Comparison of ENCODE assay signal across 8 cellular contexts in the genomic region with DNA sequence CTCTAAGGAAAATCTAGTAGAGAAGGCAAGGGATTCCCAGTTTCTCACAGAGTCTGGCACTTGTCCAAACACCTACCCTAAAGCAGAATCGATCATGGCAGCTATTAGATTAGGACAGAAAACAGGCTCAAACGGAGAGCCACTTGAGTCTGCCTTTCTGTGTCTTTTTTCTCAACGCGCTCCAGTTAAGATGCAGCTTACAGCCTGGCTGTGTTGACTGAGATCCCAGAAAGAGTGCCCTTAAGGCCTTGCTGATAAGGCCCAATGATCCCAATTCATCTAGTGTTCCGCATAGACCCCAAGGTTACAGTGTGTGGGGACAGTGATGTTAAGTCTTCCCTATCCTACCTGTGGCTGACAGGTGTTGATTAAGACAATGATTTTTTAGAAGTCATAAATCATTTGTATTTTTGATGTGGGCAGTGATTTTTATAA. TPM values are rescaled to one million over a fixed set of nuclear protein-coding genes. Genes with fewer than 3 reads are reported as not detected.
DNase-seq lines count a peak whose midpoint lies in the region; ATAC-seq, FAIRE-seq and TF ChIP-seq lines count a peak whose summit lies in the region.

No MANE protein-coding gene starts in this region.

- WGBS in HepG2 (ENCODE audit: low lambda C conversion rate) = 12% methylated on average over 5 of the region's 5 CpGs

- no peak for DNase-seq in GM06990 (ENCODE audit: extremely low read depth, insufficient read length)
- DNase-seq in NCI-H1694 (lab: John Stamatoyannopoulos, UW) = peak; percentile 4
- DNase-seq in HepG2 (ENCODE audit: low spot score) = peak; percentile 15
- no peak for DNase-seq in thoracic aorta (ENCODE audit: low spot score)
- no peak for DNase-seq in stimulated activated CD4-positive, alpha-beta T cell treated with anti-CD3 and anti-CD28 coated beads, Interleukin-2, amount 100 ng/mL, for 24 hours
- no peak for DNase-seq in AML-193 (lab: John Stamatoyannopoulos, UW)

- ATAC-seq in HepG2 (no peak), thoracic aorta (ENCODE audit: insufficient number of reproducible peaks, low FRiP score, low read depth) (no peak), GM18511 (IDR thresholded peaks at IDR 0.05; ENCODE audit: unreplicated experiment) (no peak)

- in situ Hi-C loops in HepG2 (cut with HindIII; ENCODE audit: extremely low pct_ligation_motif_present, low pct_unique_long_range_greater_than_20kb) = no loop called here

- H3K4me2 ChIP-seq in HepG2 (ENCODE audit: low read depth, low read length) = peak overlapping the region; percentile 94

- BruUV-seq in HepG2 (replicated peaks; lab: Mats Ljungman, UMichigan) = TSS peak; percentile 68

- H3K4me1 ChIP-seq in HepG2 (ENCODE audit: insufficient read depth, low read length) (peaks cover 24% of the 10 kb centered on the region), thoracic aorta (ENCODE audit: control insufficient read depth in 1 of 2, low read depth in 2 of 2) (peaks cover 11 to 12% of the 10 kb centered on the region in 2 donors)

- POLR2A ChIA-PET in HepG2 (lab: Yijun Ruan, JAX) = interaction anchor here (1.5 to 2.5 kb wide), 2 partner anchors 13 to 475 kb away, joined by 3 to 29 read pairs; a partner anchor contains a TSS

- CTCF ChIA-PET in HepG2 (lab: Yijun Ruan, JAX; ENCODE audit: low intra/inter-chr PET ratio, low total read pairs) = interaction anchor here (1.3 kb wide), 1 partner anchor 32 kb away, joined by 5 read pairs; no protein-coding TSS in a partner anchor

- no peaks in the 10 kb centered on the region for H3K36me3 ChIP-seq in GM06990 (ENCODE audit: control insufficient read depth, insufficient read depth, low read length)
- H3K36me3 ChIP-seq in HepG2 (replicated peaks in 1 of 2; ENCODE audit: control insufficient read depth in 1 of 2, insufficient read depth in 2 of 2, low read length in 2 of 2) = no peaks in the 10 kb centered on the region; a peak in 2 of 5 replicates
- H3K36me3 ChIP-seq in thoracic aorta = no peaks in the 10 kb centered on the region

- peak overlapping the region; percentile 94 for H3K9ac ChIP-seq in HepG2 (ENCODE audit: insufficient read depth, low read depth, low read length)

- H4K20me1 ChIP-seq in HepG2 (ENCODE audit: insufficient read depth, low read length) = no peaks in the 10 kb centered on the region

- no peak overlapping the region for H2AFZ ChIP-seq in HepG2 (ENCODE audit: low read length)

- H3K9me3 ChIP-seq in HepG2 (ENCODE audit: low read length) (no peaks in the 10 kb centered on the region), thoracic aorta (no peaks in the 10 kb centered on the region)

- H3K27me3 ChIP-seq in GM06990 (replicated peaks; ENCODE audit: control insufficient read depth, insufficient read depth, low read length) (no peaks in the 10 kb centered on the region), HepG2 (ENCODE audit: control insufficient read depth in 1 of 2, insufficient read depth in 2 of 2, low read length in 2 of 2) (no peaks in the 10 kb centered on the region; a peak in 1 of 5 replicates), thoracic aorta (replicated peaks; ENCODE audit: insufficient read depth) (no peaks in the 10 kb centered on the region)

- TF ChIP-seq CTCF in GM06990 (IDR thresholded peaks at IDR 0.05; ENCODE audit: insufficient read depth, low read length, poor library complexity, severe bottlenecking) (no peak), HepG2 (CRISPR knock-in tag; IDR thresholded peaks at IDR 0.05) (no peak), thoracic aorta (IDR thresholded peaks at IDR 0.05) (no peak)

- TF ChIP-seq RAD21 in HepG2 (CRISPR knock-in tag; IDR thresholded peaks at IDR 0.05) = no peak

- no peak for FAIRE-seq in HepG2 (lab: Jason Lieb, UNC)

- peak overlapping the region; percentile 32 for H3K27ac ChIP-seq in angular gyrus (ENCODE audit: low read depth, low read length)
- H3K27ac ChIP-seq in HepG2 (ENCODE audit: extremely low read length, insufficient read depth, low read length) = peak overlapping the region; percentile 97
- H3K27ac ChIP-seq in thoracic aorta = peak overlapping the region; percentile 91 to 93

- no peak for TF ChIP-seq POLR2A in HepG2 (IDR thresholded peaks at IDR 0.05; ENCODE audit: insufficient read depth in 1 of 2, low read depth in 2 of 2, low read length in 2 of 2)

- TF ChIP-seq EP300 in HepG2 (IDR thresholded peaks at IDR 0.05; ENCODE audit: low read depth in 2 of 2, low read length in 2 of 2) (no peak), HepG2 (CRISPR knock-in tag; IDR thresholded peaks at IDR 0.05; ENCODE audit: borderline replicate concordance) (no peak)

- intact Hi-C loops in HepG2 (cut with micrococcal nuclease; ENCODE audit: unreplicated experiment) = loop anchor here (5.0 kb wide), 2 partner anchors 55 kb away; no protein-coding TSS in a partner anchor

- H3K79me2 ChIP-seq in HepG2 (ENCODE audit: insufficient read depth, low read length) = no peaks in the 10 kb centered on the region

- H3K4me3 ChIP-seq in GM06990 (replicated peaks; ENCODE audit: low read depth, low read length) (peak overlapping the region; percentile 81), HepG2 (replicated peaks in 1 of 3; ENCODE audit: insufficient read depth in 1 of 3, low read depth in 2 of 3, low read length in 3 of 3) (peak overlapping the region; percentile 61 to 77 (median 68)), thoracic aorta (peak overlapping the region; percentile 91)

TF ChIP-seq in HepG2, 621 proteins besides CTCF, POLR2A, EP300 and RAD21 (continues in another document):
- TF ChIP-seq SNAPC2 (CRISPR knock-in tag; IDR thresholded peaks at IDR 0.05) (no peak), SMARCC2 (IDR thresholded peaks at IDR 0.05) (no peak), NFIB (CRISPR knock-in tag; IDR thresholded peaks at IDR 0.05; ENCODE audit: borderline replicate concordance) (no peak), CREB1 (IDR thresholded peaks at IDR 0.05) (no peak), CREB1 (CRISPR knock-in tag; IDR thresholded peaks at IDR 0.05) (0 out of 2 replicates have a peak, but pooled peaks have one; percentile 29), ELF3 (CRISPR knock-in tag; IDR thresholded peaks at IDR 0.05) (no peak), ZKSCAN5 (CRISPR knock-in tag; IDR thresholded peaks at IDR 0.05) (no peak)
- TF ChIP-seq, protein P1, sequence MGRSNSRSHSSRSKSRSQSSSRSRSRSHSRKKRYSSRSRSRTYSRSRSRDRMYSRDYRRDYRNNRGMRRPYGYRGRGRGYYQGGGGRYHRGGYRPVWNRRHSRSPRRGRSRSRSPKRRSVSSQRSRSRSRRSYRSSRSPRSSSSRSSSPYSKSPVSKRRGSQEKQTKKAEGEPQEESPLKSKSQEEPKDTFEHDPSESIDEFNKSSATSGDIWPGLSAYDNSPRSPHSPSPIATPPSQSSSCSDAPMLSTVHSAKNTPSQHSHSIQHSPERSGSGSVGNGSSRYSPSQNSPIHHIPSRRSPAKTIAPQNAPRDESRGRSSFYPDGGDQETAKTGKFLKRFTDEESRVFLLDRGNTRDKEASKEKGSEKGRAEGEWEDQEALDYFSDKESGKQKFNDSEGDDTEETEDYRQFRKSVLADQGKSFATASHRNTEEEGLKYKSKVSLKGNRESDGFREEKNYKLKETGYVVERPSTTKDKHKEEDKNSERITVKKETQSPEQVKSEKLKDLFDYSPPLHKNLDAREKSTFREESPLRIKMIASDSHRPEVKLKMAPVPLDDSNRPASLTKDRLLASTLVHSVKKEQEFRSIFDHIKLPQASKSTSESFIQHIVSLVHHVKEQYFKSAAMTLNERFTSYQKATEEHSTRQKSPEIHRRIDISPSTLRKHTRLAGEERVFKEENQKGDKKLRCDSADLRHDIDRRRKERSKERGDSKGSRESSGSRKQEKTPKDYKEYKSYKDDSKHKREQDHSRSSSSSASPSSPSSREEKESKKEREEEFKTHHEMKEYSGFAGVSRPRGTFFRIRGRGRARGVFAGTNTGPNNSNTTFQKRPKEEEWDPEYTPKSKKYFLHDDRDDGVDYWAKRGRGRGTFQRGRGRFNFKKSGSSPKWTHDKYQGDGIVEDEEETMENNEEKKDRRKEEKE (IDR thresholded peaks at IDR 0.05) = no peak
- TF ChIP-seq, protein P2, sequence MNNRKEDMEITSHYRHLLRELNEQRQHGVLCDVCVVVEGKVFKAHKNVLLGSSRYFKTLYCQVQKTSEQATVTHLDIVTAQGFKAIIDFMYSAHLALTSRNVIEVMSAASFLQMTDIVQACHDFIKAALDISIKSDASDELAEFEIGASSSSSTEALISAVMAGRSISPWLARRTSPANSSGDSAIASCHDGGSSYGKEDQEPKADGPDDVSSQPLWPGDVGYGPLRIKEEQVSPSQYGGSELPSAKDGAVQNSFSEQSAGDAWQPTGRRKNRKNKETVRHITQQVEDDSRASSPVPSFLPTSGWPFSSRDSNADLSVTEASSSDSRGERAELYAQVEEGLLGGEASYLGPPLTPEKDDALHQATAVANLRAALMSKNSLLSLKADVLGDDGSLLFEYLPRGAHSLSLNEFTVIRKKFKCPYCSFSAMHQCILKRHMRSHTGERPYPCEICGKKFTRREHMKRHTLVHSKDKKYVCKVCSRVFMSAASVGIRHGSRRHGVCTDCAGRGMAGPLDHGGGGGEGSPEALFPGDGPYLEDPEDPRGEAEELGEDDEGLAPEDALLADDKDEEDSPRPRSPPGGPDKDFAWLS (CRISPR knock-in tag; IDR thresholded peaks at IDR 0.05; ENCODE audit: borderline replicate concordance) = no peak

RNA-seq across cellular contexts. Expression of a gene that starts 1.0 kb away (rescaled TPM):
- 23.4 and 25.1 TPM in 2 replicates for total RNA-seq in HepG2 (2016; rRNA removed; fragmentation: Illumina TruSeq; extraction: Trizol)
- total RNA-seq in HepG2 (2016; cell fraction: cytosol; rRNA removed; fragmentation: Illumina TruSeq; extraction: Trizol; ENCODE audit: low read depth) = 3.8 and 6.2 TPM in 2 replicates
- 18.5 and 22.2 TPM in 2 replicates for total RNA-seq in HepG2 (2016; cell fraction: insoluble cytoplasmic fraction; rRNA removed; fragmentation: Illumina TruSeq; extraction: Trizol)
- 11.9 and 12.5 TPM in 2 replicates for total RNA-seq in HepG2 (2016; cell fraction: membrane; rRNA removed; fragmentation: Illumina TruSeq; extraction: Trizol)
- total RNA-seq in HepG2 (2016; cell fraction: nucleus; rRNA removed; fragmentation: Illumina TruSeq; extraction: Trizol) = 29.5 and 37.2 TPM in 2 replicates
- 16.8 and 17.7 TPM in 2 replicates for polyA plus RNA-seq in HepG2 (2011; rRNA removed)
- polyA plus RNA-seq in HepG2 (2011; cell fraction: cytosol; rRNA removed) = 8.2 and 15.0 TPM in 2 replicates
- 3.3 and 6.7 TPM in 2 replicates for polyA plus RNA-seq in HepG2 (2011; cell fraction: nucleus; rRNA removed)
- polyA plus RNA-seq in HepG2 (2012) = 22.8 and 23.5 TPM in 2 replicates
- polyA plus RNA-seq in HepG2 (2016; cell fraction: cytosol; fragmentation: Illumina TruSeq; extraction: Trizol; ENCODE audit: low read depth) = 2.4 and 3.9 TPM in 2 replicates
- 14.7 and 17.8 TPM in 2 replicates for polyA plus RNA-seq in HepG2 (2016; cell fraction: insoluble cytoplasmic fraction; fragmentation: Illumina TruSeq; extraction: Trizol; ENCODE audit: low read depth)
- polyA plus RNA-seq in HepG2 (2016; cell fraction: membrane; fragmentation: Illumina TruSeq; extraction: Trizol; ENCODE audit: low read depth) = 4.8 and 5.6 TPM in 2 replicates
- 24.5 and 24.8 TPM in 2 replicates for polyA plus RNA-seq in HepG2 (2016; cell fraction: nucleus; fragmentation: Illumina TruSeq; extraction: Trizol; ENCODE audit: insufficient read depth, low read depth)
- polyA minus RNA-seq in HepG2 (2011; rRNA and poly(A)+ RNA removed; ENCODE audit: low replicate concordance) = 6.9 and 7.6 TPM in 2 replicates
- 19.3 and 25.8 TPM in 2 replicates for polyA minus RNA-seq in HepG2 (2011; cell fraction: cytosol; rRNA and poly(A)+ RNA removed)
- polyA minus RNA-seq in HepG2 (2011; cell fraction: nucleus; rRNA and poly(A)+ RNA removed) = 23.4 and 29.3 TPM in 2 replicates
- total RNA-seq in thoracic aorta = 10 to 100 TPM; 49.2 to 51.6 TPM

Comparison
In these comparisons a context has a peak if more than half of its experiments do, and no peak if none do; other contexts are left out.
1. DNase-seq: peak in NCI-H1694 (single experiment) and HepG2 (single experiment); none in GM06990 (single experiment), thoracic aorta (single experiment), stimulated activated CD4-positive, alpha-beta T cell treated with anti-CD3 and anti-CD28 coated beads, Interleukin-2, amount 100 ng/mL, for 24 hours (0 of 2) and AML-193 (0 of 2).
2. H3K27ac ChIP-seq: peak in every context shown above with its lines; median percentile 97 in HepG2; 92 in thoracic aorta; 32 in angular gyrus.
3. Peak in every context shown above with its lines, with median percentiles within 50 percentile points of each other: H3K4me3 ChIP-seq.